Comparison of ENCODE assay signal across 8 cellular contexts in genomic region chr4:56655209-56655626, GRCh38. TPM values are rescaled to one million over a fixed set of nuclear protein-coding genes. Genes with fewer than 3 reads are reported as not detected.
DNase-seq lines count a peak whose midpoint lies in the region; ATAC-seq and TF ChIP-seq lines count a peak whose summit lies in the region.

No MANE protein-coding gene starts in this region.

- intact Hi-C loops in aorta (cut with DNase I) = no loop called here

- POLR2A ChIA-PET in WTC11 (lab: Charles Lee) = no interaction called here

- no peaks in the 10 kb centered on the region for H3K27me3 ChIP-seq in aorta (ENCODE audit: control insufficient read depth in 1 of 2, insufficient read depth in 2 of 2, low read length in 1 of 2)

- H3K27me3 Mint-ChIP-seq in WTC11 (ENCODE audit: low read depth) = peaks cover 95% of the 10 kb centered on the region

- TF ChIP-seq CTCF in WTC11 (IDR thresholded peaks at IDR 0.05) = no peak

- no peaks in the 10 kb centered on the region for H3K4me1 ChIP-seq in aorta (ENCODE audit: control insufficient read depth in 1 of 2, insufficient read depth in 2 of 2, low read length in 2 of 2)

- H3K36me3 ChIP-seq in aorta (ENCODE audit: control insufficient read depth in 1 of 2, insufficient read depth in 2 of 2, low read length in 1 of 2) = no peaks in the 10 kb centered on the region

- peak overlapping the region; percentile 44 to 59 for H3K4me3 ChIP-seq in aorta (ENCODE audit: low read length in 2 of 2)

- peak; percentile 67 for ATAC-seq in WTC11
- peak; percentile 38 for ATAC-seq in aorta (ENCODE audit: low FRiP score)

- no peak overlapping the region for H3K27ac Mint-ChIP-seq in WTC11

- H3K27ac ChIP-seq in aorta (ENCODE audit: low read depth in 1 of 2, low read length in 2 of 2) = no peak overlapping the region

- 1% methylated on average over 28 of the region's 28 CpGs for WGBS in aorta, 2 donors

- H3K9me3 ChIP-seq in aorta (ENCODE audit: control insufficient read depth, low read length) = no peaks in the 10 kb centered on the region

- peaks cover 15% of the 10 kb centered on the region for H3K4me1 Mint-ChIP-seq in WTC11

- H3K4me3 Mint-ChIP-seq in WTC11 = peak overlapping the region; percentile 92

- H3K36me3 Mint-ChIP-seq in WTC11 = no peaks in the 10 kb centered on the region

- peak; percentile 40 for DNase-seq in NCI-H748 (lab: John Stamatoyannopoulos, UW; ENCODE audit: unreplicated experiment)
- DNase-seq in NCI-H748 treated with DMSO at 0.1 percent for 48 hours (lab: John Stamatoyannopoulos, UW) = no peak
- peak; percentile 48 for DNase-seq in WTC11 (ENCODE audit: low spot score)
- peak; percentile 6 for DNase-seq in fibroblast of gingiva (ENCODE audit: low read depth)
- peak; percentile 67 for DNase-seq in myocyte (ENCODE audit: low read depth)
- DNase-seq in aorta = no peak
- no peak for DNase-seq in foreskin melanocyte
- no peak for DNase-seq in cerebellar nuclear complex (lab: John Stamatoyannopoulos, UW)

- H3K9me3 Mint-ChIP-seq in WTC11 = no peaks in the 10 kb centered on the region

- CTCF ChIA-PET in WTC11 (lab: Charles Lee) = interaction anchor here (0.5 to 1.9 kb wide), 8 partner anchors 10 to 281 kb away, joined by 3 to 9 read pairs (median 4); no protein-coding TSS in a partner anchor

TF ChIP-seq in WTC11, 78 proteins besides CTCF, POLR2A, EP300 and RAD21:
- TF ChIP-seq ARID4B (CRISPR knock-in tag; IDR thresholded peaks at IDR 0.05; ENCODE audit: borderline replicate concordance) = 0 out of 2 replicates have a peak, but pooled peaks have one; percentile 15
- TF ChIP-seq ETV6 (CRISPR knock-in tag; IDR thresholded peaks at IDR 0.05) = peak; percentile 24; the same call in 1 of the 2 replicates
- 0 out of 2 replicates have a peak, but pooled peaks have one; percentile 37 for TF ChIP-seq MAX (CRISPR knock-in tag; IDR thresholded peaks at IDR 0.05)
- TF ChIP-seq, protein P1, sequence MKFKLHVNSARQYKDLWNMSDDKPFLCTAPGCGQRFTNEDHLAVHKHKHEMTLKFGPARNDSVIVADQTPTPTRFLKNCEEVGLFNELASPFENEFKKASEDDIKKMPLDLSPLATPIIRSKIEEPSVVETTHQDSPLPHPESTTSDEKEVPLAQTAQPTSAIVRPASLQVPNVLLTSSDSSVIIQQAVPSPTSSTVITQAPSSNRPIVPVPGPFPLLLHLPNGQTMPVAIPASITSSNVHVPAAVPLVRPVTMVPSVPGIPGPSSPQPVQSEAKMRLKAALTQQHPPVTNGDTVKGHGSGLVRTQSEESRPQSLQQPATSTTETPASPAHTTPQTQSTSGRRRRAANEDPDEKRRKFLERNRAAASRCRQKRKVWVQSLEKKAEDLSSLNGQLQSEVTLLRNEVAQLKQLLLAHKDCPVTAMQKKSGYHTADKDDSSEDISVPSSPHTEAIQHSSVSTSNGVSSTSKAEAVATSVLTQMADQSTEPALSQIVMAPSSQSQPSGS (CRISPR knock-in tag; IDR thresholded peaks at IDR 0.05; ENCODE audit: borderline replicate concordance, low read depth) = no peak

RNA-seq across cellular contexts. Expression of gene HOPX, which starts 25.9 kb away (rescaled TPM):
- total RNA-seq in WTC11 (2021) = 0.26 to 0.87 TPM (median 0.27 TPM) in 3 replicates
- 4.1 and 9.4 TPM in 2 replicates for total RNA-seq in myocyte
- polyA plus RNA-seq in myocyte (2012) = 6.1 TPM
- total RNA-seq in aorta = 1 to 10 TPM; 3.5 to 6.8 TPM
- 10 to 100 TPM in 1 of 2 donors, under 1 TPM in 1; 0.51 to 20.4 TPM for polyA plus RNA-seq in aorta

Comparison
In these comparisons a context has a peak if more than half of its experiments do, and no peak if none do; other contexts are left out.
1. DNase-seq: peak in NCI-H748 (single experiment), WTC11 (single experiment), fibroblast of gingiva (single experiment) and myocyte (single experiment); none in NCI-H748 treated with DMSO at 0.1 percent for 48 hours (single experiment), aorta (0 of 2), foreskin melanocyte (single experiment) and cerebellar nuclear complex (0 of 2).